In genomic region chr3:151305081-151305777, GRCh38 we compare ENCODE assay signal across 8 cellular contexts. TPM values are rescaled to one million over a fixed set of nuclear protein-coding genes. Genes with fewer than 3 reads are reported as not detected.
DNase-seq lines count a peak whose midpoint lies in the region; ATAC-seq lines count a peak whose summit lies in the region.

No MANE protein-coding gene starts in this region.

- DNase-seq in A172 (ENCODE audit: low spot score) (peak; percentile 98), HS-5 (ENCODE audit: low read depth) (peak; percentile 97), immature natural killer cell (peak in 1 of 3 donors; percentile 19), occipital lobe (lab: John Stamatoyannopoulos, UW) (no peak)
- no peak for DNase-seq in activated naive CD8-positive, alpha-beta T cell treated with anti-CD3 and anti-CD28 coated beads, Interleukin-2, amount 10 ng/mL, durations not matched to agents 7 days and 5 days
- DNase-seq in stimulated activated naive CD8-positive, alpha-beta T cell treated with anti-CD3 and anti-CD28 coated beads, Interleukin-15, amount 100 ng/mL, for 72 hours: peak in 1 of 2 donors; percentile 25

- H3K27ac Mint-ChIP-seq in activated naive CD8-positive, alpha-beta T cell treated with anti-CD3 and anti-CD28 coated beads, Interleukin-2, amount 10 ng/mL, durations not matched to agents 7 days and 5 days: no peak overlapping the region
- H3K27ac Mint-ChIP-seq in immature natural killer cell: peak overlapping the region in 1 of 6 donors; percentile 39
- no peak overlapping the region for H3K27ac Mint-ChIP-seq in stimulated activated naive CD8-positive, alpha-beta T cell treated with anti-CD3 and anti-CD28 coated beads, Interleukin-15, amount 100 ng/mL, for 72 hours

- no peak overlapping the region for H3K4me3 Mint-ChIP-seq in activated naive CD8-positive, alpha-beta T cell treated with anti-CD3 and anti-CD28 coated beads, Interleukin-2, amount 10 ng/mL, durations not matched to agents 7 days and 5 days
- peak overlapping the region; percentile 8 to 68 (median 48) for H3K4me3 Mint-ChIP-seq in immature natural killer cell
- peak overlapping the region; percentile 36 to 53 for H3K4me3 Mint-ChIP-seq in stimulated activated naive CD8-positive, alpha-beta T cell treated with anti-CD3 and anti-CD28 coated beads, Interleukin-15, amount 100 ng/mL, for 72 hours

- H3K36me3 Mint-ChIP-seq in activated naive CD8-positive, alpha-beta T cell treated with anti-CD3 and anti-CD28 coated beads, Interleukin-2, amount 10 ng/mL, durations not matched to agents 7 days and 5 days: peaks cover 3% of the 10 kb centered on the region
- no peaks in the 10 kb centered on the region for H3K36me3 Mint-ChIP-seq in immature natural killer cell

- no peaks in the 10 kb centered on the region for H3K9me3 Mint-ChIP-seq in activated naive CD8-positive, alpha-beta T cell treated with anti-CD3 and anti-CD28 coated beads, Interleukin-2, amount 10 ng/mL, durations not matched to agents 7 days and 5 days
- H3K9me3 Mint-ChIP-seq in immature natural killer cell: no peaks in the 10 kb centered on the region
- H3K9me3 Mint-ChIP-seq in stimulated activated naive CD8-positive, alpha-beta T cell treated with anti-CD3 and anti-CD28 coated beads, Interleukin-15, amount 100 ng/mL, for 72 hours: no peaks in the 10 kb centered on the region

- ATAC-seq in activated naive CD8-positive, alpha-beta T cell treated with anti-CD3 and anti-CD28 coated beads, Interleukin-2, amount 10 ng/mL, durations not matched to agents 7 days and 5 days (ENCODE audit: low read depth): peak; percentile 33
- ATAC-seq in stimulated activated naive CD8-positive, alpha-beta T cell treated with anti-CD3 and anti-CD28 coated beads, Interleukin-15, amount 100 ng/mL, for 72 hours: peak; percentile 88
- no peak for ATAC-seq in GM19452 (IDR thresholded peaks at IDR 0.05; ENCODE audit: unreplicated experiment)
- no peak for ATAC-seq in HG03039 (IDR thresholded peaks at IDR 0.05; ENCODE audit: unreplicated experiment)

- H3K27me3 Mint-ChIP-seq in activated naive CD8-positive, alpha-beta T cell treated with anti-CD3 and anti-CD28 coated beads, Interleukin-2, amount 10 ng/mL, durations not matched to agents 7 days and 5 days: peaks cover 8% of the 10 kb centered on the region
- peaks cover 2 to 4% (median 2%) of the 10 kb centered on the region in 3 donors for H3K27me3 Mint-ChIP-seq in immature natural killer cell (ENCODE audit: low read depth in 3 of 3)
- H3K27me3 Mint-ChIP-seq in stimulated activated naive CD8-positive, alpha-beta T cell treated with anti-CD3 and anti-CD28 coated beads, Interleukin-15, amount 100 ng/mL, for 72 hours: peaks cover 15% of the 10 kb centered on the region

- POLR2A ChIA-PET in activated naive CD8-positive, alpha-beta T cell treated with anti-CD3 and anti-CD28 coated beads, Interleukin-2, amount 10 ng/mL, durations not matched to agents 7 days and 5 days (lab: Charles Lee): no interaction called here

- peaks cover 17% of the 10 kb centered on the region for H3K4me1 Mint-ChIP-seq in activated naive CD8-positive, alpha-beta T cell treated with anti-CD3 and anti-CD28 coated beads, Interleukin-2, amount 10 ng/mL, durations not matched to agents 7 days and 5 days
- peaks cover 35 to 53% of the 10 kb centered on the region in 2 donors for H3K4me1 Mint-ChIP-seq in immature natural killer cell
- H3K4me1 Mint-ChIP-seq in stimulated activated naive CD8-positive, alpha-beta T cell treated with anti-CD3 and anti-CD28 coated beads, Interleukin-15, amount 100 ng/mL, for 72 hours: peaks cover 47% of the 10 kb centered on the region

RNA-seq across cellular contexts. Expression of gene GPR87, which starts 11.4 kb away (rescaled TPM):
- total RNA-seq in A172 (2014; rRNA removed; shearing (Covaris generic)): 0.77 TPM in 1 of 2 replicates, not detected in the other
- not detected for total RNA-seq in activated naive CD8-positive, alpha-beta T cell treated with anti-CD3 and anti-CD28 coated beads, Interleukin-2, amount 10 ng/mL, durations not matched to agents 7 days and 5 days
- polyA plus RNA-seq in immature natural killer cell: not detected
- not detected for total RNA-seq in occipital lobe

RNA-seq across cellular contexts. Expression of gene P2RY13, which starts 24.1 kb away (rescaled TPM):
- not detected in 2 replicates for total RNA-seq in A172 (2014; rRNA removed; shearing (Covaris generic))
- total RNA-seq in activated naive CD8-positive, alpha-beta T cell treated with anti-CD3 and anti-CD28 coated beads, Interleukin-2, amount 10 ng/mL, durations not matched to agents 7 days and 5 days: not detected
- under 1 TPM in 2 of 3 donors, not detected in 1; 0.18 to 0.50 TPM for polyA plus RNA-seq in immature natural killer cell
- total RNA-seq in occipital lobe: 3.6 TPM

RNA-seq across cellular contexts. Expression of gene P2RY14, which starts 26.9 kb away (rescaled TPM):
- total RNA-seq in A172 (2014; rRNA removed; shearing (Covaris generic)): 0.03 and 0.05 TPM in 2 replicates
- total RNA-seq in activated naive CD8-positive, alpha-beta T cell treated with anti-CD3 and anti-CD28 coated beads, Interleukin-2, amount 10 ng/mL, durations not matched to agents 7 days and 5 days: 1 to 10 TPM; 1.2 to 1.9 TPM
- polyA plus RNA-seq in immature natural killer cell: 1 to 10 TPM; 1.2 to 2.8 (median 1.5) TPM
- total RNA-seq in occipital lobe: 0.78 TPM

Comparison
In these comparisons a context has a peak if more than half of its experiments do, and no peak if none do; other contexts are left out.
1. DNase-seq: peak in A172 (single experiment) and HS-5 (single experiment); none in activated naive CD8-positive, alpha-beta T cell treated with anti-CD3 and anti-CD28 coated beads, Interleukin-2, amount 10 ng/mL, durations not matched to agents 7 days and 5 days (single experiment) and occipital lobe (single experiment).
2. ATAC-seq: peak in activated naive CD8-positive, alpha-beta T cell treated with anti-CD3 and anti-CD28 coated beads, Interleukin-2, amount 10 ng/mL, durations not matched to agents 7 days and 5 days (single experiment) and stimulated activated naive CD8-positive, alpha-beta T cell treated with anti-CD3 and anti-CD28 coated beads, Interleukin-15, amount 100 ng/mL, for 72 hours (single experiment); none in GM19452 (single experiment) and HG03039 (single experiment).